In genomic region chr11:96065379-96065778, GRCh38 we compare ENCODE assay signal across 18 cellular contexts.
A peak's percentile ranks its signal among the peaks of the same experiment; 100 is the strongest.
DNase-seq lines count a peak whose midpoint lies in the region; ATAC-seq and TF ChIP-seq lines count a peak whose summit lies in the region.
"Had no signal": no experiment of that assay in that cellular context is flagged by ENCODE, and none has a peak within 500 bp of the region (broad histone marks: within the 10 kb centered on the region; RNA-seq: fewer than 3 reads in every experiment).

No MANE protein-coding gene starts in this region.

- ATAC-seq in IMR-90 (ENCODE audit: low read depth) = peak; percentile 33

- H4K5ac ChIP-seq in IMR-90 (ENCODE audit: low read depth, low read length) = no peak overlapping the region

- H4K20me1 ChIP-seq in IMR-90 (ENCODE audit: insufficient read depth, low read length) = peaks cover 3% of the 10 kb centered on the region

- no peak overlapping the region for H4K91ac ChIP-seq in IMR-90 (ENCODE audit: insufficient read depth, low read depth, low read length)

- H3K36me3 Mint-ChIP-seq in activated CD4-positive, alpha-beta memory T cell treated with anti-CD3 and anti-CD28 coated beads for 36 hours = peaks cover 5% of the 10 kb centered on the region
- H3K36me3 Mint-ChIP-seq in activated CD4-positive, alpha-beta memory T cell treated with anti-CD3 and anti-CD28 coated beads, Interleukin-2, amount 10 ng/mL, durations not matched to agents 7 days and 5 days (ENCODE audit: low read depth) = peaks cover 11% of the 10 kb centered on the region

- peaks cover 73% of the 10 kb centered on the region for H3K4me1 Mint-ChIP-seq in activated CD4-positive, alpha-beta memory T cell treated with anti-CD3 and anti-CD28 coated beads for 36 hours (ENCODE audit: low read depth)
- peaks cover 31% of the 10 kb centered on the region for H3K4me1 Mint-ChIP-seq in activated CD4-positive, alpha-beta memory T cell treated with anti-CD3 and anti-CD28 coated beads, Interleukin-2, amount 10 ng/mL, durations not matched to agents 7 days and 5 days

- no peak overlapping the region for H2BK15ac ChIP-seq in IMR-90 (ENCODE audit: low read depth, low read length)

- H3K4me3 ChIP-seq in AG10803 (ENCODE audit: low read length) (no peak overlapping the region), IMR-90 (ENCODE audit: insufficient read depth, low read depth, low read length) (no peak overlapping the region)

- TF ChIP-seq CTCF in AG10803 (conservative IDR thresholded peaks at IDR 0.05; ENCODE audit: low read length) (no peak), IMR-90 (conservative IDR thresholded peaks at IDR 0.05; ENCODE audit: low read depth, low read length) (no peak), GM13977 (IDR thresholded peaks at IDR 0.05; ENCODE audit: extremely low read depth, insufficient read depth, missing control alignments) (no peak)

- H3K9me3 ChIP-seq in IMR-90 (ENCODE audit: control insufficient read depth, insufficient read depth, low read length) = no peaks in the 10 kb centered on the region

- H3K4me1 ChIP-seq in IMR-90 (ENCODE audit: control insufficient read depth, insufficient read depth, low read length) = peaks cover 12% of the 10 kb centered on the region

- no peaks in the 10 kb centered on the region for H3K9me3 Mint-ChIP-seq in activated CD4-positive, alpha-beta memory T cell treated with anti-CD3 and anti-CD28 coated beads for 36 hours
- no peaks in the 10 kb centered on the region for H3K9me3 Mint-ChIP-seq in activated CD4-positive, alpha-beta memory T cell treated with anti-CD3 and anti-CD28 coated beads, Interleukin-2, amount 10 ng/mL, durations not matched to agents 7 days and 5 days
- H3K9me3 Mint-ChIP-seq: CD8-positive, alpha-beta memory T cell had no signal

- H3K9ac ChIP-seq in IMR-90 (ENCODE audit: low read depth, low read length) = no peak overlapping the region

- H3K18ac ChIP-seq in IMR-90 (ENCODE audit: low read depth, low read length) = no peak overlapping the region

- no peak for TF ChIP-seq RAD21 in IMR-90 (IDR thresholded peaks at IDR 0.05; ENCODE audit: low read length)

- CTCF ChIA-PET in activated CD4-positive, alpha-beta memory T cell treated with anti-CD3 and anti-CD28 coated beads for 36 hours (lab: Charles Lee) = interaction anchor here (0.9 to 2.5 kb wide), 2 partner anchors 10 to 53 kb away, joined by 3 to 8 read pairs; no protein-coding TSS in a partner anchor
- CTCF ChIA-PET in activated CD4-positive, alpha-beta memory T cell treated with anti-CD3 and anti-CD28 coated beads, Interleukin-2, amount 10 ng/mL, durations not matched to agents 7 days and 5 days (lab: Charles Lee) = interaction anchor here (0.6 to 1.0 kb wide), 2 partner anchors 275 to 278 kb away, joined by 3 read pairs; partner anchors contain the start of gene MAML2
- CTCF ChIA-PET in IMR-90 (lab: Yijun Ruan, JAX) = no interaction called here

- H2BK5ac ChIP-seq in IMR-90 (ENCODE audit: low read depth, low read length, poor library complexity, severe bottlenecking) = no peak overlapping the region

- no peak overlapping the region for H2BK120ac ChIP-seq in IMR-90 (ENCODE audit: low read depth, low read length)

- no peak overlapping the region for H3K4ac ChIP-seq in IMR-90 (ENCODE audit: low read depth, low read length)

- H3K14ac ChIP-seq in IMR-90 (replicated peaks; ENCODE audit: low read depth, low read length) = no peak overlapping the region

- H3K79me1 ChIP-seq in IMR-90 (ENCODE audit: low read depth in 1 of 2, low read length in 2 of 2) = peaks cover 22 to 41% of the 10 kb centered on the region in 2 experiments

- in situ Hi-C loops in IMR-90 (cut with MboI; ENCODE audit: low sequenced_read_pairs) (no loop called here), GM13977 (cut with MboI; ENCODE audit: low pct_unique_long_range_greater_than_20kb, low sequenced_read_pairs, unreplicated experiment) (loop anchor here (25.0 kb wide), 1 partner anchor 272 kb away; the partner anchor contains the start of gene MAML2)

- no peaks in the 10 kb centered on the region for H3K27me3 ChIP-seq in IMR-90 (ENCODE audit: control insufficient read depth, insufficient read depth, low read length)
- no peaks in the 10 kb centered on the region for H3K27me3 ChIP-seq in layer of hippocampus (ENCODE audit: control insufficient read depth, insufficient read depth, low read length)

- WGBS in IMR-90 (ENCODE audit: extremely low coverage in 2 of 2, insufficient read length in 1 of 2), 2 experiments = 100% methylated on average over 1 of the region's 3 CpGs; no CpG with 5 or more reads in 1 of the 2 experiments

- dilution Hi-C loops in IMR-90 (cut with HindIII; ENCODE audit: low sequenced_read_pairs, unreplicated experiment) = no loop called here

- TF ChIP-seq POLR2A in IMR-90 (IDR thresholded peaks at IDR 0.05; ENCODE audit: low read depth, low read length) = no peak

- H2AK9ac ChIP-seq in IMR-90 (replicated peaks; ENCODE audit: low read depth, low read length, poor library complexity) = no peak overlapping the region

- no peak overlapping the region for H3K56ac ChIP-seq in IMR-90 (ENCODE audit: extremely low read depth, insufficient read depth, low read length)

- no peak overlapping the region for H2BK20ac ChIP-seq in IMR-90 (ENCODE audit: low read depth, low read length)

- no peak overlapping the region for H3K4me2 ChIP-seq in IMR-90 (ENCODE audit: low read depth, low read length)

- no peak overlapping the region for H3K23ac ChIP-seq in IMR-90 (ENCODE audit: low read depth, low read length)

- no peak for DNase-seq in activated CD4-positive, alpha-beta memory T cell treated with anti-CD3 and anti-CD28 coated beads for 36 hours
- no peak for DNase-seq in activated CD4-positive, alpha-beta memory T cell treated with anti-CD3 and anti-CD28 coated beads, Interleukin-2, amount 10 ng/mL, durations not matched to agents 7 days and 5 days
- DNase-seq in AG10803 (ENCODE audit: low read depth) (peak; percentile 33), IMR-90 (peak; percentile 21), GM13977 (ENCODE audit: low spot score) (no peak), HUDEP-2 (lab: John Stamatoyannopoulos, UW; ENCODE audit: unreplicated experiment in 76 of 76) (no peak), germinal center (ENCODE audit: low spot score) (no peak)
- DNase-seq: 8988T; CD8-positive, alpha-beta memory T cell; DMS79 treated with DMSO at 0.1 percent for 48 hours; GF-D8; KBM-7; NCI-H1436; NCI-H2029 treated with DMSO at 0.1 percent for 48 hours; NCI-H748 treated with DMSO at 0.1 percent for 48 hours; OCI-M1; RPMI8226 had no signal

- intact Hi-C loops in activated CD4-positive, alpha-beta memory T cell treated with anti-CD3 and anti-CD28 coated beads for 36 hours (cut with micrococcal nuclease) = loop anchor here (10.0 kb wide), 1 partner anchor 981 kb away; the partner anchor contains the start of gene ENDOD1
- intact Hi-C loops in IMR-90 (cut with micrococcal nuclease) = no loop called here

- H3K27ac ChIP-seq in IMR-90 (ENCODE audit: insufficient read depth, low read length) (no peak overlapping the region), layer of hippocampus (ENCODE audit: low read depth, low read length) (peak overlapping the region; percentile 13)

- POLR2A ChIA-PET in activated CD4-positive, alpha-beta memory T cell treated with anti-CD3 and anti-CD28 coated beads for 36 hours (lab: Charles Lee) = no interaction called here
- POLR2A ChIA-PET in activated CD4-positive, alpha-beta memory T cell treated with anti-CD3 and anti-CD28 coated beads, Interleukin-2, amount 10 ng/mL, durations not matched to agents 7 days and 5 days (lab: Charles Lee) = no interaction called here
- POLR2A ChIA-PET in IMR-90 (lab: Charles Lee; ENCODE audit: unreplicated experiment) = interaction anchor here (0.6 kb wide), 1 partner anchor 293 kb away, joined by 4 read pairs; no protein-coding TSS in a partner anchor

- no peak overlapping the region for H3K4me3 Mint-ChIP-seq in activated CD4-positive, alpha-beta memory T cell treated with anti-CD3 and anti-CD28 coated beads for 36 hours
- H3K4me3 Mint-ChIP-seq in activated CD4-positive, alpha-beta memory T cell treated with anti-CD3 and anti-CD28 coated beads, Interleukin-2, amount 10 ng/mL, durations not matched to agents 7 days and 5 days = no peak overlapping the region
- H3K4me3 Mint-ChIP-seq: CD8-positive, alpha-beta memory T cell had no signal

- no peak overlapping the region for H2AK5ac ChIP-seq in IMR-90 (ENCODE audit: low read depth, low read length)

- no peak overlapping the region for H4K8ac ChIP-seq in IMR-90 (ENCODE audit: low read depth in 2 of 2, low read length in 2 of 2)

- peak overlapping the region; percentile 82 for H3K27ac Mint-ChIP-seq in activated CD4-positive, alpha-beta memory T cell treated with anti-CD3 and anti-CD28 coated beads for 36 hours
- H3K27ac Mint-ChIP-seq in activated CD4-positive, alpha-beta memory T cell treated with anti-CD3 and anti-CD28 coated beads, Interleukin-2, amount 10 ng/mL, durations not matched to agents 7 days and 5 days = no peak overlapping the region

- H3K36me3 ChIP-seq in IMR-90 (ENCODE audit: control insufficient read depth, insufficient read depth, low read length) = no peaks in the 10 kb centered on the region; the same call in 1 of the 2 replicates

- H3K27me3 Mint-ChIP-seq in activated CD4-positive, alpha-beta memory T cell treated with anti-CD3 and anti-CD28 coated beads for 36 hours = no peaks in the 10 kb centered on the region
- no peaks in the 10 kb centered on the region for H3K27me3 Mint-ChIP-seq in activated CD4-positive, alpha-beta memory T cell treated with anti-CD3 and anti-CD28 coated beads, Interleukin-2, amount 10 ng/mL, durations not matched to agents 7 days and 5 days
- H3K27me3 Mint-ChIP-seq: CD8-positive, alpha-beta memory T cell had no signal

- H3K9me1 ChIP-seq in IMR-90 (ENCODE audit: insufficient read depth, low read length) = peaks cover 12% of the 10 kb centered on the region

- no peak overlapping the region for H2AFZ ChIP-seq in IMR-90 (replicated peaks; ENCODE audit: low read length, poor library complexity)

- no TSS peak for BruUV-seq in IMR-90 (replicated peaks; lab: Mats Ljungman, UMichigan)

TF ChIP-seq in IMR-90, 13 proteins besides CTCF, POLR2A, EP300 and RAD21 (continues in another document):
- no peak for TF ChIP-seq BHLHE40 (IDR thresholded peaks at IDR 0.05; ENCODE audit: low read depth, low read length)
- no peak for TF ChIP-seq RFX5 (IDR thresholded peaks at IDR 0.05; ENCODE audit: low read depth, low read length)
- TF ChIP-seq FOS (IDR thresholded peaks at IDR 0.05; ENCODE audit: low read depth, low read length) = no peak
- TF ChIP-seq NFE2L2 (IDR thresholded peaks at IDR 0.05; ENCODE audit: low read depth, low read length) = no peak
- no peak for TF ChIP-seq CEBPB (IDR thresholded peaks at IDR 0.05; ENCODE audit: low read depth, low read length)
- TF ChIP-seq RCOR1 (IDR thresholded peaks at IDR 0.05; ENCODE audit: insufficient replicate concordance, low read length) = no peak
- TF ChIP-seq CHD1 (IDR thresholded peaks at IDR 0.05; ENCODE audit: low read depth, low read length) = no peak
- no peak for TF ChIP-seq MAFK (IDR thresholded peaks at IDR 0.05; ENCODE audit: low read depth, low read length)
- no peak for TF ChIP-seq MAZ (IDR thresholded peaks at IDR 0.05; ENCODE audit: borderline replicate concordance, low read depth, low read length)

Comparison
In these comparisons a context has a peak if more than half of its experiments do, and no peak if none do; other contexts are left out.
1. DNase-seq: peak in AG10803 (single experiment) and IMR-90 (single experiment); none in activated CD4-positive, alpha-beta memory T cell treated with anti-CD3 and anti-CD28 coated beads for 36 hours (single experiment), activated CD4-positive, alpha-beta memory T cell treated with anti-CD3 and anti-CD28 coated beads, Interleukin-2, amount 10 ng/mL, durations not matched to agents 7 days and 5 days (single experiment), GM13977 (single experiment), HUDEP-2 (0 of 76) and germinal center (single experiment).